ENCODE assay signal across 2 cellular contexts in genomic region chr9:106478312-106479099, GRCh38.
TF ChIP-seq lines count a peak whose summit lies in the region.

No MANE protein-coding gene starts in this region.

TF ChIP-seq in liver, 16 proteins besides CTCF, POLR2A, EP300 and RAD21 (continued from another document):
- TF ChIP-seq ZBTB33 (IDR thresholded peaks at IDR 0.05): no peak

TF ChIP-seq in HepG2, 621 proteins besides CTCF, POLR2A, EP300 and RAD21 (continued from another document):
- TF ChIP-seq ZBTB25 (CRISPR knock-in tag; IDR thresholded peaks at IDR 0.05): no peak
- TF ChIP-seq MXI1 (IDR thresholded peaks at IDR 0.05; ENCODE audit: borderline replicate concordance, low read depth, low read length): no peak
- TF ChIP-seq SRF (IDR thresholded peaks at IDR 0.05; ENCODE audit: low read depth, low read length): no peak
- TF ChIP-seq AKNA (CRISPR knock-in tag; IDR thresholded peaks at IDR 0.05; ENCODE audit: borderline replicate concordance): no peak
- TF ChIP-seq NFE2 (CRISPR knock-in tag; IDR thresholded peaks at IDR 0.05): no peak
- no peak for TF ChIP-seq TEAD2 (CRISPR knock-in tag; IDR thresholded peaks at IDR 0.05)
- TF ChIP-seq ZNF263 (CRISPR knock-in tag; IDR thresholded peaks at IDR 0.05): no peak
- TF ChIP-seq RFX5 (IDR thresholded peaks at IDR 0.05; ENCODE audit: low read depth, low read length): no peak
